ENCODE assay signal across 8 cellular contexts in genomic region chr19:18194554-18195238, GRCh38. TPM values are rescaled to one million over a fixed set of nuclear protein-coding genes. Genes with fewer than 3 reads are reported as not detected.
DNase-seq lines count a peak whose midpoint lies in the region; ATAC-seq and TF ChIP-seq lines count a peak whose summit lies in the region.

No MANE protein-coding gene starts in this region.

- TF ChIP-seq POLR2A in upper lobe of left lung (IDR thresholded peaks at IDR 0.05) = no peak

- H3K27ac ChIP-seq in CD4-positive, alpha-beta T cell (ENCODE audit: low read depth, low read length) = no peak overlapping the region
- peak overlapping the region in 2 of 4 donors; percentile 8 to 30 for H3K27ac ChIP-seq in upper lobe of left lung

- no peaks in the 10 kb centered on the region for H3K27me3 ChIP-seq in CD4-positive, alpha-beta T cell (ENCODE audit: control insufficient read depth, insufficient read depth, low read length)
- no peaks in the 10 kb centered on the region for H3K27me3 ChIP-seq in MG63
- no peaks in the 10 kb centered on the region for H3K27me3 ChIP-seq in upper lobe of left lung

- H3K4me1 Mint-ChIP-seq in CD4-positive, alpha-beta T cell (ENCODE audit: low read depth) = peaks cover 29% of the 10 kb centered on the region
- peaks cover 19% of the 10 kb centered on the region for H3K4me1 Mint-ChIP-seq in activated naive CD8-positive, alpha-beta T cell (ENCODE audit: low read depth)

- CTCF ChIA-PET in CD4-positive, alpha-beta T cell (lab: Charles Lee) = interaction anchor here (0.8 to 3.2 kb wide), 2 partner anchors 10 to 57 kb away, joined by 3 to 21 read pairs; partner anchors contain the start of gene RAB3A

- peak overlapping the region; percentile 39 for H3K27ac Mint-ChIP-seq in CD4-positive, alpha-beta T cell
- H3K27ac Mint-ChIP-seq in activated naive CD8-positive, alpha-beta T cell = peak overlapping the region; percentile 34

- 29 to 48% methylated on average over 14 to 16 of the region's 27 CpGs for WGBS in upper lobe of left lung, 2 donors

- H3K4me3 ChIP-seq in MG63 = peak overlapping the region; percentile 86; the same call in 1 of the 2 replicates
- peak overlapping the region in 3 of 4 donors; percentile 82 to 95 (median 86) for H3K4me3 ChIP-seq in upper lobe of left lung

- DNase-seq in CD4-positive, alpha-beta T cell = peak in 5 of 10 experiments; percentile 10 to 46 (median 23)
- peak; percentile 66 for DNase-seq in MG63
- peak; percentile 57 to 66 for DNase-seq in left colon
- DNase-seq in upper lobe of left lung = peak; percentile 53 to 87

- H3K9me3 ChIP-seq in CD4-positive, alpha-beta T cell (ENCODE audit: control insufficient read depth, low read length) = no peaks in the 10 kb centered on the region
- H3K9me3 ChIP-seq in MG63 (no peaks in the 10 kb centered on the region), upper lobe of left lung (no peaks in the 10 kb centered on the region)

- ATAC-seq in CD4-positive, alpha-beta T cell (ENCODE audit: poor library complexity) = no peak
- no peak for ATAC-seq in left colon
- no peak for ATAC-seq in upper lobe of left lung (ENCODE audit: low FRiP score in 2 of 2)
- no peak for ATAC-seq in HG02884 (IDR thresholded peaks at IDR 0.05; ENCODE audit: unreplicated experiment)
- ATAC-seq in GM21447 (IDR thresholded peaks at IDR 0.05; ENCODE audit: unreplicated experiment) = no peak
- no peak for ATAC-seq in HG02678 (IDR thresholded peaks at IDR 0.05; ENCODE audit: unreplicated experiment)

- intact Hi-C loops in CD4-positive, alpha-beta T cell (cut with DNase I, micrococcal nuclease) = loop anchor here (5.0 kb wide), 3 partner anchors 42 to 133 kb away; partner anchors contain the start of gene PIK3R2 (in 1 of the 2)
- intact Hi-C loops in left colon (cut with DNase I, micrococcal nuclease) = no loop called here

- H3K9me3 Mint-ChIP-seq in CD4-positive, alpha-beta T cell = no peaks in the 10 kb centered on the region
- no peaks in the 10 kb centered on the region for H3K9me3 Mint-ChIP-seq in activated naive CD8-positive, alpha-beta T cell (ENCODE audit: low read depth)

- peak overlapping the region; percentile 90 for H3K4me3 Mint-ChIP-seq in CD4-positive, alpha-beta T cell
- H3K4me3 Mint-ChIP-seq in activated naive CD8-positive, alpha-beta T cell = peak overlapping the region; percentile 87

- TF ChIP-seq EP300 in upper lobe of left lung (IDR thresholded peaks at IDR 0.05) = no peak

- TF ChIP-seq CTCF in CD4-positive, alpha-beta T cell (IDR thresholded peaks at IDR 0.05) = no peak
- TF ChIP-seq CTCF in upper lobe of left lung (IDR thresholded peaks at IDR 0.05) = no peak

- peaks cover 13 to 27% (median 20%) of the 10 kb centered on the region in 4 donors for H3K4me1 ChIP-seq in upper lobe of left lung

- H3K36me3 ChIP-seq in MG63 = peaks cover 11% of the 10 kb centered on the region
- H3K36me3 ChIP-seq in upper lobe of left lung = peaks cover 0 to 30% (median 20%) of the 10 kb centered on the region in 4 donors

- H3K36me3 Mint-ChIP-seq in CD4-positive, alpha-beta T cell (ENCODE audit: low read depth) = peaks cover 36% of the 10 kb centered on the region
- no peaks in the 10 kb centered on the region for H3K36me3 Mint-ChIP-seq in activated naive CD8-positive, alpha-beta T cell

- POLR2A ChIA-PET in CD4-positive, alpha-beta T cell (lab: Charles Lee) = interaction anchor here (0.5 to 4.3 kb wide), 5 partner anchors 9 to 217 kb away, joined by 3 to 73 read pairs (median 3); partner anchors contain the start of genes JUND and RAB3A

- H3K27me3 Mint-ChIP-seq in CD4-positive, alpha-beta T cell = no peaks in the 10 kb centered on the region
- no peaks in the 10 kb centered on the region for H3K27me3 Mint-ChIP-seq in activated naive CD8-positive, alpha-beta T cell

RNA-seq across cellular contexts. Expression of gene MPV17L2, which starts 1.7 kb away (rescaled TPM):
- 1 to 10 TPM; 2.8 to 3.9 TPM for total RNA-seq in CD4-positive, alpha-beta T cell
- 8.2 and 29.5 TPM in 2 replicates for total RNA-seq in MG63 (2014; rRNA removed; shearing (Covaris generic); ENCODE audit: low replicate concordance)
- 10 to 100 TPM in 1 of 2 donors, 1 to 10 TPM in 1; 9.9 to 15.4 TPM for total RNA-seq in left colon
- total RNA-seq in upper lobe of left lung = 10 to 100 TPM; 10.7 to 18.8 (median 13.3) TPM

RNA-seq across cellular contexts. Expression of gene RAB3A, which starts 9.1 kb away (rescaled TPM):
- 10 to 100 TPM; 28.9 to 31.2 TPM for total RNA-seq in CD4-positive, alpha-beta T cell
- 0.99 TPM in 1 of 2 replicates, not detected in the other for total RNA-seq in MG63 (2014; rRNA removed; shearing (Covaris generic); ENCODE audit: low replicate concordance)
- total RNA-seq in left colon (1 to 10 TPM; 6.3 to 6.9 TPM), upper lobe of left lung (1 to 10 TPM in 5 of 6 donors, under 1 TPM in 1; 0.46 to 5.0 (median 3.4) TPM)

RNA-seq across cellular contexts. Expression of gene IFI30, which starts 21.1 kb away (rescaled TPM):
- total RNA-seq in CD4-positive, alpha-beta T cell = 10 to 100 TPM; 10.6 to 10.7 TPM
- 1.0 TPM in 1 of 2 replicates, not detected in the other for total RNA-seq in MG63 (2014; rRNA removed; shearing (Covaris generic); ENCODE audit: low replicate concordance)
- total RNA-seq in left colon (10 to 100 TPM; 47.5 to 79.3 TPM), upper lobe of left lung (100 to 1,000 TPM; 228 to 764 (median 476) TPM)

RNA-seq across cellular contexts. Expression of gene PDE4C, which starts 31.5 kb away (rescaled TPM):
- total RNA-seq in CD4-positive, alpha-beta T cell = not detected
- not detected in 2 replicates for total RNA-seq in MG63 (2014; rRNA removed; shearing (Covaris generic); ENCODE audit: low replicate concordance)
- total RNA-seq in left colon (1 to 10 TPM; 2.5 to 4.3 TPM), upper lobe of left lung (100 to 1,000 TPM in 1 of 6 donors, 10 to 100 TPM in 4, 1 to 10 TPM in 1; 6.4 to 479 (median 21.0) TPM)

RNA-seq across cellular contexts. Expression of gene PIK3R2, which starts 41.7 kb away (rescaled TPM):
- total RNA-seq in CD4-positive, alpha-beta T cell = 1 to 10 TPM; 4.6 to 5.6 TPM
- 4.2 and 13.2 TPM in 2 replicates for total RNA-seq in MG63 (2014; rRNA removed; shearing (Covaris generic); ENCODE audit: low replicate concordance)
- total RNA-seq in left colon (10 to 100 TPM; 37.4 to 41.1 TPM), upper lobe of left lung (10 to 100 TPM; 11.0 to 65.1 (median 30.3) TPM)

Comparison
In these comparisons a context has a peak if more than half of its experiments do, and no peak if none do; other contexts are left out.
1. RNA of gene IFI30, which starts 21.1 kb away (total RNA-seq): 228 to 764 TPM in upper lobe of left lung and 47.5 to 79.3 TPM in left colon; 10.6 to 10.7 TPM in CD4-positive, alpha-beta T cell and 1.0 TPM in MG63; every median in the first group is over 4 times any median in the second.
2. intact Hi-C loops: an anchor here in CD4-positive, alpha-beta T cell (5.0 kb wide); none called in left colon.